Comparison of ENCODE assay signal across 14 cellular contexts in genomic region chr17:81456091-81456490, GRCh38.
"Had no signal": no experiment of that assay in that cellular context is flagged by ENCODE, and none has a peak within 500 bp of the region (broad histone marks: within the 10 kb centered on the region; RNA-seq: fewer than 3 reads in every experiment).

No MANE protein-coding gene starts in this region.

- H3K36me3 Mint-ChIP-seq: stimulated activated naive B cell treated with anti-CD40 and anti-IgM and Interleukin-4, amounts not matched to agents 10 μg/mL and 1 μg/mL and 100 μg/mL, for 72 hours; type B pancreatic cell had no signal

- H3K27me3 Mint-ChIP-seq: type B pancreatic cell had no signal

- H3K4me1 ChIP-seq: ascending aorta had no signal

- H3K27ac ChIP-seq: ascending aorta, heart left ventricle, SK-N-MC had no signal

- H3K9me3 ChIP-seq: ascending aorta, heart left ventricle had no signal

- ATAC-seq: activated CD4-positive, CD25-positive, alpha-beta regulatory T cell treated with anti-CD3 and anti-CD28 coated beads, Interleukin-2, amount 50 U/mL, for 24 hours; activated T-cell treated with anti-CD3 and anti-CD28 coated beads, Interleukin-2, amount 50 U/mL, for 72 hours; heart left ventricle; left lobe of liver; stimulated activated naive B cell treated with anti-CD40 and anti-IgM and Interleukin-4, amounts not matched to agents 10 μg/mL and 1 μg/mL and 100 μg/mL, for 72 hours had no signal

- H3K27me3 ChIP-seq: ascending aorta, heart left ventricle had no signal

- DNase-seq: activated CD4-positive, alpha-beta T cell treated with anti-CD3 and anti-CD28 coated beads, Interleukin-2, amount 50 U/mL, for 48 hours; activated CD8-positive, alpha-beta memory T cell treated with anti-CD3 and anti-CD28 coated beads, Interleukin-2, amount 50 U/mL, for 4 hours; activated gamma-delta T cell treated with Interleukin-2 at 50 U/mL for 16 hours; activated T-cell treated with anti-CD3 and anti-CD28 coated beads, Interleukin-2, amount 50 U/mL, for 72 hours; heart left ventricle; islet precursor cell; retina; stimulated activated naive B cell treated with anti-CD40 and anti-IgM and Interleukin-4, amounts not matched to agents 10 μg/mL and 1 μg/mL and 100 μg/mL, for 72 hours had no signal

- H3K27ac Mint-ChIP-seq: activated T-cell treated with anti-CD3 and anti-CD28 coated beads, Interleukin-2, amount 50 U/mL, for 72 hours; stimulated activated naive B cell treated with anti-CD40 and anti-IgM and Interleukin-4, amounts not matched to agents 10 μg/mL and 1 μg/mL and 100 μg/mL, for 72 hours; type B pancreatic cell had no signal

- H3K9me3 Mint-ChIP-seq: activated T-cell treated with anti-CD3 and anti-CD28 coated beads, Interleukin-2, amount 50 U/mL, for 72 hours; type B pancreatic cell had no signal

- H3K4me2 ChIP-seq: smooth muscle cell had no signal

- H3K4me3 Mint-ChIP-seq: activated T-cell treated with anti-CD3 and anti-CD28 coated beads, Interleukin-2, amount 50 U/mL, for 72 hours; stimulated activated naive B cell treated with anti-CD40 and anti-IgM and Interleukin-4, amounts not matched to agents 10 μg/mL and 1 μg/mL and 100 μg/mL, for 72 hours; type B pancreatic cell had no signal

- H3K4me3 ChIP-seq: ascending aorta, heart left ventricle, SK-N-MC, smooth muscle cell had no signal
